Comparison of ENCODE assay signal across 1 cellular context in genomic region chr19:17504030-17504429, GRCh38.
TF ChIP-seq lines count a peak whose summit lies in the region.

No MANE protein-coding gene starts in this region.

TF ChIP-seq in SK-N-SH, 30 proteins besides CTCF, POLR2A, EP300 and RAD21 (continued from another document):
- TF ChIP-seq MAX (IDR thresholded peaks at IDR 0.05; ENCODE audit: low read depth) (no peak), EZH2phosphoT487 (IDR thresholded peaks at IDR 0.05; ENCODE audit: borderline replicate concordance, low read depth) (no peak), REST (IDR thresholded peaks at IDR 0.05; ENCODE audit: low read depth, low read length) (no peak), GABPA (IDR thresholded peaks at IDR 0.05; ENCODE audit: low read depth) (no peak), ZBTB33 (IDR thresholded peaks at IDR 0.05; ENCODE audit: borderline replicate concordance, low read depth) (no peak), RFX5 (IDR thresholded peaks at IDR 0.05; ENCODE audit: low read length) (no peak)
